Comparison of ENCODE assay signal across 14 cellular contexts in genomic region chr19:54099856-54100255, GRCh38. TPM values are rescaled to one million over a fixed set of nuclear protein-coding genes. Genes with fewer than 3 reads are reported as not detected.
DNase-seq lines count a peak whose midpoint lies in the region; ATAC-seq, FAIRE-seq and TF ChIP-seq lines count a peak whose summit lies in the region.
"Not testable (repeated sequence)": the region's sequence is repeated elsewhere in the genome, so short reads cannot be mapped to it uniquely, and the experiment has no call there.
"Had no signal": no experiment of that assay in that cellular context is flagged by ENCODE, and none has a peak within 500 bp of the region (broad histone marks: within the 10 kb centered on the region; RNA-seq: fewer than 3 reads in every experiment).

No MANE protein-coding gene starts in this region.

- H3K27ac Mint-ChIP-seq in WTC11, result peak overlapping the region; percentile 70
- H3K27ac Mint-ChIP-seq in endodermal cell, result not testable (repeated sequence)

- POLR2A ChIA-PET in WTC11 (lab: Charles Lee); HepG2 (lab: Yijun Ruan, JAX): not testable (repeated sequence)

- ATAC-seq in WTC11; HepG2; upper lobe of left lung (ENCODE audit: low FRiP score in 2 of 2): not testable (repeated sequence)

- H3K79me2 ChIP-seq in HepG2 (ENCODE audit: insufficient read depth, low read length), result not testable (repeated sequence)

- WGBS in endodermal cell (ENCODE audit: insufficient coverage in 1 of 2, insufficient read length in 1 of 2), 2 experiments, result 79 to 81% methylated on average over 8 to 9 of the region's 9 CpGs
- 48% methylated on average over 9 of the region's 9 CpGs for WGBS in HepG2 (ENCODE audit: low lambda C conversion rate)
- WGBS in upper lobe of left lung, 2 donors, result 77 to 88% methylated on average over 9 of the region's 9 CpGs

- BruUV-seq in HepG2 (replicated peaks; lab: Mats Ljungman, UMichigan), result not testable (repeated sequence)

- H3K36me3 ChIP-seq in BLaER1 treated with 17β-estradiol and CSF1 and Interleukin-3, amounts not matched to agents 10 nM and 100 nM, result peaks cover 0 to 11% (median 3%) of the 10 kb centered on the region in 11 experiments; a peak in 10 of 22 replicates
- H3K36me3 ChIP-seq in endodermal cell (ENCODE audit: control insufficient read depth, insufficient read depth, low read length); HepG2 (replicated peaks in 1 of 2; ENCODE audit: control insufficient read depth in 1 of 2, insufficient read depth in 2 of 2, low read length in 2 of 2); upper lobe of left lung: not testable (repeated sequence)
- H3K36me3 ChIP-seq in neutrophil, result peaks cover 11% of the 10 kb centered on the region

- peaks cover 18% of the 10 kb centered on the region for H3K27me3 Mint-ChIP-seq in WTC11 (ENCODE audit: low read depth)
- peaks cover 21% of the 10 kb centered on the region for H3K27me3 Mint-ChIP-seq in endodermal cell (ENCODE audit: insufficient read depth)

- H3K4me3 Mint-ChIP-seq in WTC11, endodermal cell: not testable (repeated sequence)

- CTCF ChIA-PET in WTC11 (lab: Charles Lee), result interaction anchor here (1.6 kb wide), 1 partner anchor 70 kb away, joined by 6 read pairs; no protein-coding TSS in a partner anchor
- CTCF ChIA-PET in HepG2 (lab: Yijun Ruan, JAX; ENCODE audit: low intra/inter-chr PET ratio, low total read pairs), result not testable (repeated sequence)

- not testable (repeated sequence) for H2AFZ ChIP-seq in HepG2 (ENCODE audit: low read length)

- not testable (repeated sequence) for TF ChIP-seq POLR2A in HepG2 (IDR thresholded peaks at IDR 0.05; ENCODE audit: insufficient read depth in 1 of 2, low read depth in 2 of 2, low read length in 2 of 2); upper lobe of left lung (IDR thresholded peaks at IDR 0.05)

- peak overlapping the region; percentile 68 to 90 (median 76); a peak in 21 of 22 replicates for H3K27ac ChIP-seq in BLaER1 treated with 17β-estradiol and CSF1 and Interleukin-3, amounts not matched to agents 10 nM and 100 nM
- H3K27ac ChIP-seq in HL-60 (replicated peaks) (peak overlapping the region; percentile 78), neutrophil (peak overlapping the region; percentile 96), upper lobe of left lung (peak overlapping the region; percentile 46 to 77 (median 64))
- H3K27ac ChIP-seq in endodermal cell (ENCODE audit: low read depth, low read length); HepG2 (ENCODE audit: extremely low read length, insufficient read depth, low read length): not testable (repeated sequence)

- not testable (repeated sequence) for TF ChIP-seq EP300 in HepG2 (IDR thresholded peaks at IDR 0.05; ENCODE audit: low read depth in 2 of 2, low read length in 2 of 2); HepG2 (CRISPR knock-in tag; IDR thresholded peaks at IDR 0.05; ENCODE audit: borderline replicate concordance); upper lobe of left lung (IDR thresholded peaks at IDR 0.05)

- in situ Hi-C loops in HepG2 (cut with HindIII; ENCODE audit: extremely low pct_ligation_motif_present, low pct_unique_long_range_greater_than_20kb), result not testable (repeated sequence)

- DNase-seq in HL-60 (ENCODE audit: low read depth in 1 of 2, low spot score in 1 of 2); WTC11 (ENCODE audit: low spot score); HepG2 (ENCODE audit: low spot score); upper lobe of left lung: not testable (repeated sequence)
- DNase-seq in endodermal cell, result peak; percentile 35

- not testable (repeated sequence) for H3K4me1 Mint-ChIP-seq in WTC11, endodermal cell

- not testable (repeated sequence) for TF ChIP-seq RAD21 in HepG2 (CRISPR knock-in tag; IDR thresholded peaks at IDR 0.05)

- H3K4me1 ChIP-seq in BLaER1 treated with 17β-estradiol and CSF1 and Interleukin-3, amounts not matched to agents 10 nM and 100 nM, result peaks cover 51 to 92% (median 72%) of the 10 kb centered on the region in 10 experiments
- H3K4me1 ChIP-seq in endodermal cell (ENCODE audit: control insufficient read depth, insufficient read depth, low read length), result not testable (repeated sequence)
- H3K4me1 ChIP-seq in HepG2 (ENCODE audit: insufficient read depth, low read length) (peaks cover 33% of the 10 kb centered on the region), neutrophil (ENCODE audit: control insufficient read depth in 1 of 2, insufficient read depth in 1 of 2, low read depth in 1 of 2, low read length in 1 of 2) (peaks cover 82 to 85% of the 10 kb centered on the region in 2 experiments), upper lobe of left lung (peaks cover 19 to 38% (median 22%) of the 10 kb centered on the region in 4 donors)

- H3K9me3 Mint-ChIP-seq in WTC11, endodermal cell: not testable (repeated sequence)

- not testable (repeated sequence) for FAIRE-seq in HepG2 (lab: Jason Lieb, UNC)

- not testable (repeated sequence) for TF ChIP-seq CTCF in HL-60 (IDR thresholded peaks at IDR 0.05; ENCODE audit: insufficient read depth, low read length); WTC11 (IDR thresholded peaks at IDR 0.05); endodermal cell (conservative IDR thresholded peaks at IDR 0.05); HepG2 (CRISPR knock-in tag; IDR thresholded peaks at IDR 0.05); neutrophil (IDR thresholded peaks at IDR 0.05); upper lobe of left lung (IDR thresholded peaks at IDR 0.05)

- peak overlapping the region; percentile 55 to 99 (median 88) for H3K4me2 ChIP-seq in BLaER1 treated with 17β-estradiol and CSF1 and Interleukin-3, amounts not matched to agents 10 nM and 100 nM
- H3K4me2 ChIP-seq in HepG2 (ENCODE audit: low read depth, low read length), result peak overlapping the region; percentile 54; the same call in 1 of the 2 replicates

- H3K36me3 Mint-ChIP-seq in WTC11; endodermal cell (ENCODE audit: low read depth): not testable (repeated sequence)

- intact Hi-C loops in HepG2 (cut with micrococcal nuclease; ENCODE audit: unreplicated experiment), result not testable (repeated sequence)

- H3K9ac ChIP-seq in BLaER1 treated with 17β-estradiol and CSF1 and Interleukin-3, amounts not matched to agents 10 nM and 100 nM, result peak overlapping the region; percentile 64 to 90 (median 72); a peak in 19 of 22 replicates
- H3K9ac ChIP-seq in endodermal cell (ENCODE audit: extremely low read depth, low read length, poor library complexity, severe bottlenecking), result not testable (repeated sequence)
- peak overlapping the region; percentile 39; the same call in 1 of the 2 replicates for H3K9ac ChIP-seq in HepG2 (ENCODE audit: insufficient read depth, low read depth, low read length)

- peaks cover 30 to 45% (median 39%) of the 10 kb centered on the region in 11 experiments for H3K27me3 ChIP-seq in BLaER1 treated with 17β-estradiol and CSF1 and Interleukin-3, amounts not matched to agents 10 nM and 100 nM
- not testable (repeated sequence) for H3K27me3 ChIP-seq in HL-60 (ENCODE audit: insufficient read depth, poor library complexity, severe bottlenecking); neutrophil; upper lobe of left lung
- peaks cover 23% of the 10 kb centered on the region for H3K27me3 ChIP-seq in endodermal cell (ENCODE audit: control insufficient read depth, insufficient read depth, low read length, poor library complexity, severe bottlenecking)
- peaks cover 0 to 14% of the 10 kb centered on the region in 2 experiments; a peak in 1 of 5 replicates for H3K27me3 ChIP-seq in HepG2 (ENCODE audit: control insufficient read depth in 1 of 2, insufficient read depth in 2 of 2, low read length in 2 of 2)

- H4K20me1 ChIP-seq in BLaER1 treated with 17β-estradiol and CSF1 and Interleukin-3, amounts not matched to agents 10 nM and 100 nM, result peaks cover 0 to 35% (median 4%) of the 10 kb centered on the region in 11 experiments; a peak in 8 of 22 replicates
- H4K20me1 ChIP-seq in HepG2 (ENCODE audit: insufficient read depth, low read length), result not testable (repeated sequence)

- peak overlapping the region in 7 of 10 experiments; percentile 52 to 73 (median 67); a peak in 16 of 20 replicates for H3K4me3 ChIP-seq in BLaER1 treated with 17β-estradiol and CSF1 and Interleukin-3, amounts not matched to agents 10 nM and 100 nM
- H3K4me3 ChIP-seq in HL-60 (replicated peaks; ENCODE audit: insufficient read depth, low read length) (peak overlapping the region; percentile 49), neutrophil (ENCODE audit: low read depth in 1 of 2, low read length in 1 of 2) (peak overlapping the region; percentile 78 to 87), upper lobe of left lung (peak overlapping the region in 2 of 4 donors; percentile 13 to 39)
- not testable (repeated sequence) for H3K4me3 ChIP-seq in endodermal cell (ENCODE audit: low read length); HepG2 (replicated peaks in 1 of 3; ENCODE audit: insufficient read depth in 1 of 3, low read depth in 2 of 3, low read length in 3 of 3)

- not testable (repeated sequence) for H3K9me3 ChIP-seq in BLaER1 treated with 17β-estradiol and CSF1 and Interleukin-3, amounts not matched to agents 10 nM and 100 nM (replicated peaks in 1 of 11); endodermal cell (ENCODE audit: control insufficient read depth, low read length); HepG2 (ENCODE audit: low read length); neutrophil; upper lobe of left lung

RNA-seq across cellular contexts. Expression of gene OSCAR, which starts 0.7 kb away (rescaled TPM):
- total RNA-seq in WTC11 (2021), result 1.7 to 2.7 TPM (median 2.3 TPM) in 3 replicates
- under 1 TPM; 0.20 to 0.44 TPM for total RNA-seq in endodermal cell
- 0.14 TPM for polyA plus RNA-seq in endodermal cell (2013, experiment 1 of 2)
- polyA plus RNA-seq in endodermal cell (2013, experiment 2 of 2), result 0.12 TPM
- total RNA-seq in HepG2 (2016; rRNA removed; fragmentation: Illumina TruSeq; extraction: Trizol), result not detected in 2 replicates
- total RNA-seq in HepG2 (2016; cell fraction: cytosol; rRNA removed; fragmentation: Illumina TruSeq; extraction: Trizol; ENCODE audit: low read depth), result not detected in 2 replicates
- total RNA-seq in HepG2 (2016; cell fraction: insoluble cytoplasmic fraction; rRNA removed; fragmentation: Illumina TruSeq; extraction: Trizol), result 0.09 and 0.15 TPM in 2 replicates
- total RNA-seq in HepG2 (2016; cell fraction: membrane; rRNA removed; fragmentation: Illumina TruSeq; extraction: Trizol), result 0.15 TPM in 1 of 2 replicates, not detected in the other
- total RNA-seq in HepG2 (2016; cell fraction: nucleus; rRNA removed; fragmentation: Illumina TruSeq; extraction: Trizol), result 0.47 TPM in 1 of 2 replicates, not detected in the other
- 1.9 and 2.8 TPM in 2 replicates for polyA plus RNA-seq in HepG2 (2011; rRNA removed)
- 2.0 and 2.6 TPM in 2 replicates for polyA plus RNA-seq in HepG2 (2011; cell fraction: cytosol; rRNA removed)
- 8.3 and 8.6 TPM in 2 replicates for polyA plus RNA-seq in HepG2 (2011; cell fraction: nucleus; rRNA removed)
- polyA plus RNA-seq in HepG2 (2012), result 2.1 and 4.7 TPM in 2 replicates
- polyA plus RNA-seq in HepG2 (2016; cell fraction: cytosol; fragmentation: Illumina TruSeq; extraction: Trizol; ENCODE audit: low read depth), result 0.10 TPM in 1 of 2 replicates, not detected in the other
- not detected in 2 replicates for polyA plus RNA-seq in HepG2 (2016; cell fraction: insoluble cytoplasmic fraction; fragmentation: Illumina TruSeq; extraction: Trizol; ENCODE audit: low read depth)
- not detected in 2 replicates for polyA plus RNA-seq in HepG2 (2016; cell fraction: membrane; fragmentation: Illumina TruSeq; extraction: Trizol; ENCODE audit: low read depth)
- 0.71 and 0.96 TPM in 2 replicates for polyA plus RNA-seq in HepG2 (2016; cell fraction: nucleus; fragmentation: Illumina TruSeq; extraction: Trizol; ENCODE audit: insufficient read depth, low read depth)
- polyA minus RNA-seq in HepG2 (2011; rRNA and poly(A)+ RNA removed; ENCODE audit: low replicate concordance), result 1.1 TPM in 1 of 2 replicates, not detected in the other
- polyA minus RNA-seq in HepG2 (2011; cell fraction: cytosol; rRNA and poly(A)+ RNA removed), result 0.35 and 1.8 TPM in 2 replicates
- polyA minus RNA-seq in HepG2 (2011; cell fraction: nucleus; rRNA and poly(A)+ RNA removed), result 0.13 and 0.75 TPM in 2 replicates
- total RNA-seq in upper lobe of left lung, result 100 to 1,000 TPM in 1 of 6 donors, 10 to 100 TPM in 5; 18.5 to 119 (median 49.5) TPM
- total RNA-seq: Caco-2, IMR-90 had no signal

RNA-seq across cellular contexts. Expression of gene NDUFA3, which starts 2.8 kb away (rescaled TPM):
- total RNA-seq in WTC11 (2021) (181 to 203 TPM (median 203 TPM) in 3 replicates), endodermal cell (100 to 1,000 TPM; 196 to 229 TPM), HepG2 (2016; rRNA removed; fragmentation: Illumina TruSeq; extraction: Trizol) (70.9 and 75.4 TPM in 2 replicates), upper lobe of left lung (100 to 1,000 TPM in 2 of 6 donors, 10 to 100 TPM in 4; 11.5 to 127 (median 49.5) TPM)
- 194 TPM for polyA plus RNA-seq in endodermal cell (2013, experiment 1 of 2)
- polyA plus RNA-seq in endodermal cell (2013, experiment 2 of 2), result 181 TPM
- 28.0 and 34.7 TPM in 2 replicates for total RNA-seq in HepG2 (2016; cell fraction: cytosol; rRNA removed; fragmentation: Illumina TruSeq; extraction: Trizol; ENCODE audit: low read depth)
- 76.1 and 76.5 TPM in 2 replicates for total RNA-seq in HepG2 (2016; cell fraction: insoluble cytoplasmic fraction; rRNA removed; fragmentation: Illumina TruSeq; extraction: Trizol)
- total RNA-seq in HepG2 (2016; cell fraction: membrane; rRNA removed; fragmentation: Illumina TruSeq; extraction: Trizol), result 32.4 and 38.6 TPM in 2 replicates
- total RNA-seq in HepG2 (2016; cell fraction: nucleus; rRNA removed; fragmentation: Illumina TruSeq; extraction: Trizol), result 32.8 and 36.1 TPM in 2 replicates
- 31.6 and 33.7 TPM in 2 replicates for polyA plus RNA-seq in HepG2 (2011; rRNA removed)
- 16.0 and 27.3 TPM in 2 replicates for polyA plus RNA-seq in HepG2 (2011; cell fraction: cytosol; rRNA removed)
- polyA plus RNA-seq in HepG2 (2011; cell fraction: nucleus; rRNA removed), result 21.7 and 22.3 TPM in 2 replicates
- polyA plus RNA-seq in HepG2 (2012), result 56.1 and 94.7 TPM in 2 replicates
- 47.0 and 57.3 TPM in 2 replicates for polyA plus RNA-seq in HepG2 (2016; cell fraction: cytosol; fragmentation: Illumina TruSeq; extraction: Trizol; ENCODE audit: low read depth)
- 111 and 122 TPM in 2 replicates for polyA plus RNA-seq in HepG2 (2016; cell fraction: insoluble cytoplasmic fraction; fragmentation: Illumina TruSeq; extraction: Trizol; ENCODE audit: low read depth)
- 67.6 and 69.0 TPM in 2 replicates for polyA plus RNA-seq in HepG2 (2016; cell fraction: membrane; fragmentation: Illumina TruSeq; extraction: Trizol; ENCODE audit: low read depth)
- 103 and 106 TPM in 2 replicates for polyA plus RNA-seq in HepG2 (2016; cell fraction: nucleus; fragmentation: Illumina TruSeq; extraction: Trizol; ENCODE audit: insufficient read depth, low read depth)
- 110 and 140 TPM in 2 replicates for polyA minus RNA-seq in HepG2 (2011; rRNA and poly(A)+ RNA removed; ENCODE audit: low replicate concordance)
- 56.2 and 82.0 TPM in 2 replicates for polyA minus RNA-seq in HepG2 (2011; cell fraction: cytosol; rRNA and poly(A)+ RNA removed)
- 11.6 and 16.7 TPM in 2 replicates for polyA minus RNA-seq in HepG2 (2011; cell fraction: nucleus; rRNA and poly(A)+ RNA removed)

RNA-seq across cellular contexts. Expression of gene TFPT, which starts 15.6 kb away (rescaled TPM):
- total RNA-seq in WTC11 (2021), result 20.5 to 24.6 TPM (median 24.2 TPM) in 3 replicates
- total RNA-seq in endodermal cell, result 10 to 100 TPM; 19.5 to 21.6 TPM
- 19.9 TPM for polyA plus RNA-seq in endodermal cell (2013, experiment 1 of 2)
- 19.7 TPM for polyA plus RNA-seq in endodermal cell (2013, experiment 2 of 2)
- total RNA-seq in HepG2 (2016; rRNA removed; fragmentation: Illumina TruSeq; extraction: Trizol), result 10.7 and 13.5 TPM in 2 replicates
- 2.1 and 3.1 TPM in 2 replicates for total RNA-seq in HepG2 (2016; cell fraction: cytosol; rRNA removed; fragmentation: Illumina TruSeq; extraction: Trizol; ENCODE audit: low read depth)
- 11.6 and 13.6 TPM in 2 replicates for total RNA-seq in HepG2 (2016; cell fraction: insoluble cytoplasmic fraction; rRNA removed; fragmentation: Illumina TruSeq; extraction: Trizol)
- 3.8 and 5.2 TPM in 2 replicates for total RNA-seq in HepG2 (2016; cell fraction: membrane; rRNA removed; fragmentation: Illumina TruSeq; extraction: Trizol)
- total RNA-seq in HepG2 (2016; cell fraction: nucleus; rRNA removed; fragmentation: Illumina TruSeq; extraction: Trizol), result 3.8 and 4.7 TPM in 2 replicates
- 8.4 and 8.6 TPM in 2 replicates for polyA plus RNA-seq in HepG2 (2011; rRNA removed)
- 9.4 and 11.7 TPM in 2 replicates for polyA plus RNA-seq in HepG2 (2011; cell fraction: cytosol; rRNA removed)
- 5.1 and 6.7 TPM in 2 replicates for polyA plus RNA-seq in HepG2 (2011; cell fraction: nucleus; rRNA removed)
- polyA plus RNA-seq in HepG2 (2012), result 7.3 and 8.0 TPM in 2 replicates
- 3.5 and 3.7 TPM in 2 replicates for polyA plus RNA-seq in HepG2 (2016; cell fraction: cytosol; fragmentation: Illumina TruSeq; extraction: Trizol; ENCODE audit: low read depth)
- polyA plus RNA-seq in HepG2 (2016; cell fraction: insoluble cytoplasmic fraction; fragmentation: Illumina TruSeq; extraction: Trizol; ENCODE audit: low read depth), result 15.5 and 17.3 TPM in 2 replicates
- 4.2 and 4.3 TPM in 2 replicates for polyA plus RNA-seq in HepG2 (2016; cell fraction: membrane; fragmentation: Illumina TruSeq; extraction: Trizol; ENCODE audit: low read depth)
- polyA plus RNA-seq in HepG2 (2016; cell fraction: nucleus; fragmentation: Illumina TruSeq; extraction: Trizol; ENCODE audit: insufficient read depth, low read depth), result 11.7 and 12.0 TPM in 2 replicates
- polyA minus RNA-seq in HepG2 (2011; rRNA and poly(A)+ RNA removed; ENCODE audit: low replicate concordance), result 3.3 and 3.6 TPM in 2 replicates
- polyA minus RNA-seq in HepG2 (2011; cell fraction: cytosol; rRNA and poly(A)+ RNA removed), result 2.1 and 3.3 TPM in 2 replicates
- 2.2 and 2.3 TPM in 2 replicates for polyA minus RNA-seq in HepG2 (2011; cell fraction: nucleus; rRNA and poly(A)+ RNA removed)
- total RNA-seq in upper lobe of left lung, result 10 to 100 TPM; 10.5 to 51.3 (median 26.2) TPM

RNA-seq across cellular contexts. Expression of gene PRPF31, which starts 15.7 kb away (rescaled TPM):
- total RNA-seq in WTC11 (2021) (82.3 to 92.8 TPM (median 89.5 TPM) in 3 replicates), endodermal cell (10 to 100 TPM; 79.0 to 85.5 TPM), HepG2 (2016; rRNA removed; fragmentation: Illumina TruSeq; extraction: Trizol) (63.8 and 68.9 TPM in 2 replicates), upper lobe of left lung (10 to 100 TPM; 43.9 to 73.3 (median 47.4) TPM)
- polyA plus RNA-seq in endodermal cell (2013, experiment 1 of 2), result 59.6 TPM
- 51.4 TPM for polyA plus RNA-seq in endodermal cell (2013, experiment 2 of 2)
- total RNA-seq in HepG2 (2016; cell fraction: cytosol; rRNA removed; fragmentation: Illumina TruSeq; extraction: Trizol; ENCODE audit: low read depth), result 9.6 and 11.5 TPM in 2 replicates
- 62.0 and 64.7 TPM in 2 replicates for total RNA-seq in HepG2 (2016; cell fraction: insoluble cytoplasmic fraction; rRNA removed; fragmentation: Illumina TruSeq; extraction: Trizol)
- 23.1 and 26.5 TPM in 2 replicates for total RNA-seq in HepG2 (2016; cell fraction: membrane; rRNA removed; fragmentation: Illumina TruSeq; extraction: Trizol)
- total RNA-seq in HepG2 (2016; cell fraction: nucleus; rRNA removed; fragmentation: Illumina TruSeq; extraction: Trizol), result 30.4 and 33.1 TPM in 2 replicates
- polyA plus RNA-seq in HepG2 (2011; rRNA removed), result 23.8 and 29.5 TPM in 2 replicates
- polyA plus RNA-seq in HepG2 (2011; cell fraction: cytosol; rRNA removed), result 25.5 and 31.8 TPM in 2 replicates
- 65.6 and 76.0 TPM in 2 replicates for polyA plus RNA-seq in HepG2 (2011; cell fraction: nucleus; rRNA removed)
- 31.9 and 33.4 TPM in 2 replicates for polyA plus RNA-seq in HepG2 (2012)
- polyA plus RNA-seq in HepG2 (2016; cell fraction: cytosol; fragmentation: Illumina TruSeq; extraction: Trizol; ENCODE audit: low read depth), result 8.8 and 9.7 TPM in 2 replicates
- 66.2 and 72.8 TPM in 2 replicates for polyA plus RNA-seq in HepG2 (2016; cell fraction: insoluble cytoplasmic fraction; fragmentation: Illumina TruSeq; extraction: Trizol; ENCODE audit: low read depth)
- 15.4 and 16.9 TPM in 2 replicates for polyA plus RNA-seq in HepG2 (2016; cell fraction: membrane; fragmentation: Illumina TruSeq; extraction: Trizol; ENCODE audit: low read depth)
- 56.8 and 57.4 TPM in 2 replicates for polyA plus RNA-seq in HepG2 (2016; cell fraction: nucleus; fragmentation: Illumina TruSeq; extraction: Trizol; ENCODE audit: insufficient read depth, low read depth)
- 21.6 and 22.6 TPM in 2 replicates for polyA minus RNA-seq in HepG2 (2011; rRNA and poly(A)+ RNA removed; ENCODE audit: low replicate concordance)
- polyA minus RNA-seq in HepG2 (2011; cell fraction: cytosol; rRNA and poly(A)+ RNA removed), result 10.0 and 12.8 TPM in 2 replicates
- polyA minus RNA-seq in HepG2 (2011; cell fraction: nucleus; rRNA and poly(A)+ RNA removed), result 14.3 and 15.6 TPM in 2 replicates

RNA-seq across cellular contexts. Expression of gene TARM1, which starts 18.7 kb away (rescaled TPM):
- not detected in 3 replicates for total RNA-seq in WTC11 (2021)
- total RNA-seq in endodermal cell, result not detected
- not detected for polyA plus RNA-seq in endodermal cell (2013, experiment 1 of 2)
- not detected for polyA plus RNA-seq in endodermal cell (2013, experiment 2 of 2)
- total RNA-seq in HepG2 (2016; rRNA removed; fragmentation: Illumina TruSeq; extraction: Trizol), result not detected in 2 replicates
- not detected in 2 replicates for total RNA-seq in HepG2 (2016; cell fraction: cytosol; rRNA removed; fragmentation: Illumina TruSeq; extraction: Trizol; ENCODE audit: low read depth)
- not detected in 2 replicates for total RNA-seq in HepG2 (2016; cell fraction: insoluble cytoplasmic fraction; rRNA removed; fragmentation: Illumina TruSeq; extraction: Trizol)
- total RNA-seq in HepG2 (2016; cell fraction: membrane; rRNA removed; fragmentation: Illumina TruSeq; extraction: Trizol), result not detected in 2 replicates
- total RNA-seq in HepG2 (2016; cell fraction: nucleus; rRNA removed; fragmentation: Illumina TruSeq; extraction: Trizol), result not detected in 2 replicates
- polyA plus RNA-seq in HepG2 (2011; rRNA removed), result not detected in 2 replicates
- polyA plus RNA-seq in HepG2 (2011; cell fraction: cytosol; rRNA removed), result not detected in 2 replicates
- not detected in 2 replicates for polyA plus RNA-seq in HepG2 (2011; cell fraction: nucleus; rRNA removed)
- polyA plus RNA-seq in HepG2 (2012), result not detected in 2 replicates
- not detected in 2 replicates for polyA plus RNA-seq in HepG2 (2016; cell fraction: cytosol; fragmentation: Illumina TruSeq; extraction: Trizol; ENCODE audit: low read depth)
- polyA plus RNA-seq in HepG2 (2016; cell fraction: insoluble cytoplasmic fraction; fragmentation: Illumina TruSeq; extraction: Trizol; ENCODE audit: low read depth), result not detected in 2 replicates
- polyA plus RNA-seq in HepG2 (2016; cell fraction: membrane; fragmentation: Illumina TruSeq; extraction: Trizol; ENCODE audit: low read depth), result not detected in 2 replicates
- not detected in 2 replicates for polyA plus RNA-seq in HepG2 (2016; cell fraction: nucleus; fragmentation: Illumina TruSeq; extraction: Trizol; ENCODE audit: insufficient read depth, low read depth)
- polyA minus RNA-seq in HepG2 (2011; rRNA and poly(A)+ RNA removed; ENCODE audit: low replicate concordance), result not detected in 2 replicates
- not detected in 2 replicates for polyA minus RNA-seq in HepG2 (2011; cell fraction: cytosol; rRNA and poly(A)+ RNA removed)
- polyA minus RNA-seq in HepG2 (2011; cell fraction: nucleus; rRNA and poly(A)+ RNA removed), result not detected in 2 replicates
- total RNA-seq in upper lobe of left lung, result not detected
- total RNA-seq: A673; Caco-2; CD4-positive, alpha-beta T cell; H1; HT1080; IMR-90 had no signal
- polyA plus RNA-seq: AG04450, H1, IMR-90 had no signal
